In genomic region chr6:10256113-10256690, GRCh38 we compare ENCODE assay signal across 12 cellular contexts.
A peak's percentile ranks its signal among the peaks of the same experiment; 100 is the strongest.
DNase-seq lines count a peak whose midpoint lies in the region; ATAC-seq and TF ChIP-seq lines count a peak whose summit lies in the region.
"Had no signal": no experiment of that assay in that cellular context is flagged by ENCODE, and none has a peak within 500 bp of the region (broad histone marks: within the 10 kb centered on the region; RNA-seq: fewer than 3 reads in every experiment).

No MANE protein-coding gene starts in this region.

- H3K27me3 ChIP-seq in Loucy (ENCODE audit: insufficient read depth, low read length, poor library complexity, severe bottlenecking) (no peaks in the 10 kb centered on the region), colonic mucosa (no peaks in the 10 kb centered on the region), transverse colon (no peaks in the 10 kb centered on the region), aorta (ENCODE audit: control insufficient read depth in 1 of 2, insufficient read depth in 2 of 2, low read length in 1 of 2) (peaks cover 0 to 2% of the 10 kb centered on the region in 2 donors), prostate gland (replicated peaks; ENCODE audit: insufficient read depth) (no peaks in the 10 kb centered on the region)

- intact Hi-C loops in colonic mucosa (cut with DNase I) (loop anchor here (10.0 kb wide), 1 partner anchor 179 kb away; no protein-coding TSS in a partner anchor), transverse colon (cut with DNase I; ENCODE audit: low total_unique reads) (no loop called here), aorta (cut with DNase I) (no loop called here), prostate gland (cut with DNase I) (no loop called here), posterior vena cava (cut with DNase I) (no loop called here)

- DNase-seq in activated CD4-positive, alpha-beta T cell treated with anti-CD3 and anti-CD28 coated beads for 48 hours = peak; percentile 4
- DNase-seq in activated CD4-positive, alpha-beta T cell treated with anti-CD3 and anti-CD28 coated beads for 4 hours = no peak
- no peak for DNase-seq in colonic mucosa
- no peak for DNase-seq in transverse colon
- DNase-seq in aorta = no peak
- DNase-seq in prostate gland (ENCODE audit: low spot score) = no peak
- DNase-seq in posterior vena cava (ENCODE audit: low spot score) = no peak
- DNase-seq: activated B cell treated with CpG ODN at 0.5 μM for 24 hours; CD8-positive, alpha-beta memory T cell; NCI-H1105 treated with DMSO at 0.1 percent for 48 hours had no signal

- WGBS in transverse colon (ENCODE audit: low coverage in 1 of 2), 2 donors = 77 to 94% methylated on average over 2 to 3 of the region's 3 CpGs
- WGBS in aorta, 2 donors = 89% methylated on average over 3 of the region's 3 CpGs
- WGBS in prostate gland = 94% methylated on average over 3 of the region's 3 CpGs

- H3K4me3 ChIP-seq in Loucy (ENCODE audit: low read length, poor library complexity, severe bottlenecking) = no peak overlapping the region
- H3K4me3 ChIP-seq in colonic mucosa = no peak overlapping the region
- no peak overlapping the region for H3K4me3 ChIP-seq in transverse colon
- no peak overlapping the region for H3K4me3 ChIP-seq in aorta (ENCODE audit: low read length in 2 of 2)
- H3K4me3 ChIP-seq in prostate gland = no peak overlapping the region
- H3K4me3 ChIP-seq: mucosa of descending colon had no signal

- TF ChIP-seq CTCF in Loucy (conservative IDR thresholded peaks at IDR 0.05; ENCODE audit: low read length) (peak; percentile 42), colonic mucosa (IDR thresholded peaks at IDR 0.05) (peak; percentile 49), transverse colon (IDR thresholded peaks at IDR 0.05) (peak; percentile 19 to 49 (median 31)), prostate gland (IDR thresholded peaks at IDR 0.05) (peak in 1 of 4 experiments; percentile 17)

- TF ChIP-seq POLR2A in transverse colon (IDR thresholded peaks at IDR 0.05) = no peak
- no peak for TF ChIP-seq POLR2A in prostate gland (IDR thresholded peaks at IDR 0.05)

- no peaks in the 10 kb centered on the region for H3K9me2 ChIP-seq in Loucy (replicated peaks; ENCODE audit: low read depth, low read length)

- H3F3A ChIP-seq in Loucy (ENCODE audit: low read depth) = no peaks in the 10 kb centered on the region

- H3K36me3 ChIP-seq in Loucy (ENCODE audit: insufficient read depth, low read length) (no peaks in the 10 kb centered on the region), colonic mucosa (no peaks in the 10 kb centered on the region), transverse colon (no peaks in the 10 kb centered on the region), aorta (ENCODE audit: control insufficient read depth in 1 of 2, insufficient read depth in 2 of 2, low read length in 1 of 2) (no peaks in the 10 kb centered on the region), prostate gland (no peaks in the 10 kb centered on the region)

- no peaks in the 10 kb centered on the region for H3K79me2 ChIP-seq in Loucy (ENCODE audit: insufficient read depth, low read length)

- no peaks in the 10 kb centered on the region for H4K20me1 ChIP-seq in Loucy (ENCODE audit: insufficient read depth, low read length, poor library complexity, severe bottlenecking)

- in situ Hi-C loops in transverse colon (cut with MboI; ENCODE audit: low pct_ligation_motif_present in 1 of 4, low pct_unique_long_range_greater_than_20kb in 1 of 4, low sequenced_read_pairs in 3 of 4) = no loop called here

- ATAC-seq in aorta (ENCODE audit: low FRiP score) = no peak
- ATAC-seq: mucosa of descending colon had no signal

- H3K4me1 ChIP-seq in Loucy (ENCODE audit: insufficient read depth, low read length, poor library complexity, severe bottlenecking) (no peaks in the 10 kb centered on the region), colonic mucosa (no peaks in the 10 kb centered on the region), transverse colon (no peaks in the 10 kb centered on the region), aorta (ENCODE audit: control insufficient read depth in 1 of 2, insufficient read depth in 2 of 2, low read length in 2 of 2) (no peaks in the 10 kb centered on the region), prostate gland (replicated peaks) (no peaks in the 10 kb centered on the region)

- no peak for TF ChIP-seq EP300 in transverse colon (IDR thresholded peaks at IDR 0.05; ENCODE audit: low read depth)

- no peaks in the 10 kb centered on the region; the same call in 1 of the 2 replicates for H3K9me3 ChIP-seq in Loucy (ENCODE audit: insufficient read depth, low read depth, low read length)
- no peaks in the 10 kb centered on the region for H3K9me3 ChIP-seq in colonic mucosa
- no peaks in the 10 kb centered on the region for H3K9me3 ChIP-seq in transverse colon
- no peaks in the 10 kb centered on the region for H3K9me3 ChIP-seq in aorta (ENCODE audit: control insufficient read depth, low read length)
- no peaks in the 10 kb centered on the region for H3K9me3 ChIP-seq in prostate gland
- H3K9me3 ChIP-seq: mucosa of descending colon had no signal

- no peak overlapping the region for H2AFZ ChIP-seq in Loucy (ENCODE audit: low read length)

- H3K9ac ChIP-seq in Loucy (ENCODE audit: low read depth, low read length, poor library complexity, severe bottlenecking) (no peak overlapping the region), colonic mucosa (ENCODE audit: low read depth in 2 of 2, low read length in 2 of 2) (no peak overlapping the region)

- no peak overlapping the region for H3K27ac ChIP-seq in colonic mucosa
- no peak overlapping the region for H3K27ac ChIP-seq in transverse colon
- H3K27ac ChIP-seq in aorta (ENCODE audit: low read depth in 1 of 2, low read length in 2 of 2) = no peak overlapping the region
- H3K27ac ChIP-seq in prostate gland = no peak overlapping the region

- H3K4me2 ChIP-seq in Loucy (ENCODE audit: low read depth, low read length, poor library complexity, severe bottlenecking) = no peak overlapping the region
